16 cellular contexts compared by ENCODE assay signal in the genomic region with DNA sequence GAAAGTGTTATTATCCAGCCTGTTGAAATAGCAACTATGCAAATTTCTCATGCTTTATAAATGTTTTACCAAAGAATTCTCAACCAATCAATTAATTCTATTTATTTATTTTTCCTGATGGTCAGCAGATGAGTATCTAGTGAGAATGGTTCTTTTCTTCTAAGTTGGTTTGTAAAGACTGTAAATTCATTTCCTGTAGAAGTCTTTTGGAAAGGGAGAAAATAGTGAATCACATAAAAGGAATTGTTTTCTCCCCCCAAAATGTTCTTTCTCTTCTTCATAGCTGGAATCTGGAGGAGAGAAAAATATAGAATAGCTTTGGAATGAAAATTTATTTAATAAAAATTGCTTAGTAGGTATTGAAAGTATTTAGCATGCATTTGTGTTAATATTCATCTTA.
"Had no signal": no experiment of that assay in that cellular context is flagged by ENCODE, and none has a peak within 500 bp of the region (broad histone marks: within the 10 kb centered on the region; RNA-seq: fewer than 3 reads in every experiment).

No MANE protein-coding gene starts in this region.

- DNase-seq: activated CD4-positive, alpha-beta memory T cell treated with anti-CD3 and anti-CD28 coated beads for 36 hours; activated CD4-positive, alpha-beta T cell treated with anti-CD3 and anti-CD28 coated beads for 48 hours; activated effector memory CD4-positive, alpha-beta T cell treated with Interleukin-2 at 50 U/mL for 16 hours; activated naive CD4-positive, alpha-beta T cell treated with anti-CD3 and anti-CD28 coated beads, Interleukin-2, amount 10 ng/mL, durations not matched to agents 7 days and 5 days; activated T-cell treated with anti-CD3 and anti-CD28 coated beads, Interleukin-2, amount 50 U/mL, for 72 hours; foreskin melanocyte; naive B cell; nucleus accumbens; right cardiac atrium; stimulated activated CD4-positive, alpha-beta T cell treated with anti-CD3 and anti-CD28 coated beads, Interleukin-1b, Interleukin-23, amount 100 ng/mL, for 48 hours; transverse colon had no signal

- H3K27ac ChIP-seq: epithelial cell of prostate, left lung, parathyroid adenoma, skin epidermis, transverse colon had no signal

- H3K4me3 ChIP-seq: left lung, lung, skin epidermis, transverse colon had no signal
